ENCODE assay signal across 9 cellular contexts in genomic region chr2:37829202-37829601, GRCh38.
DNase-seq lines count a peak whose midpoint lies in the region; ATAC-seq and TF ChIP-seq lines count a peak whose summit lies in the region.
"Had no signal": no experiment of that assay in that cellular context is flagged by ENCODE, and none has a peak within 500 bp of the region (broad histone marks: within the 10 kb centered on the region; RNA-seq: fewer than 3 reads in every experiment).

No MANE protein-coding gene starts in this region.

- POLR2A ChIA-PET in MCF 10A (lab: Yijun Ruan, JAX): no interaction called here
- POLR2A ChIA-PET in activated CD8-positive, alpha-beta T cell treated with anti-CD3 and anti-CD28 coated beads for 36 hours (lab: Charles Lee): no interaction called here

- CTCF ChIA-PET in MCF 10A (lab: Yijun Ruan, JAX): interaction anchor here (0.6 to 8.4 kb wide), 6 partner anchors 15 to 413 kb away, joined by 3 to 135 read pairs (median 3); no protein-coding TSS in a partner anchor
- CTCF ChIA-PET in activated CD8-positive, alpha-beta T cell treated with anti-CD3 and anti-CD28 coated beads for 36 hours (lab: Charles Lee): interaction anchor here (1.2 to 14.0 kb wide), 3 partner anchors 48 to 434 kb away, joined by 4 to 184 read pairs (median 46); no protein-coding TSS in a partner anchor

- no TSS peak for BruUV-seq in MCF 10A (replicated peaks; lab: Mats Ljungman, UMichigan)

- H3K27ac Mint-ChIP-seq in MCF 10A (ENCODE audit: low read depth, unreplicated experiment): no peak overlapping the region
- peak overlapping the region; percentile 61 for H3K27ac Mint-ChIP-seq in activated T-helper 17 cell treated with anti-CD3 and anti-CD28 coated beads, Interleukin-2, amount 50 U/mL, for 72 hours
- no peak overlapping the region for H3K27ac Mint-ChIP-seq in activated CD8-positive, alpha-beta T cell treated with anti-CD3 and anti-CD28 coated beads for 36 hours

- H3K36me3 Mint-ChIP-seq in MCF 10A (ENCODE audit: insufficient read depth, unreplicated experiment): no peaks in the 10 kb centered on the region
- H3K36me3 Mint-ChIP-seq in activated T-helper 17 cell treated with anti-CD3 and anti-CD28 coated beads, Interleukin-2, amount 50 U/mL, for 72 hours (ENCODE audit: low read depth): no peaks in the 10 kb centered on the region
- no peaks in the 10 kb centered on the region for H3K36me3 Mint-ChIP-seq in activated CD8-positive, alpha-beta T cell treated with anti-CD3 and anti-CD28 coated beads for 36 hours (ENCODE audit: low read depth)

- H3K9me3 ChIP-seq in breast epithelium: no peaks in the 10 kb centered on the region
- H3K9me3 ChIP-seq in aorta (ENCODE audit: control insufficient read depth, low read length): no peaks in the 10 kb centered on the region

- H3K27me3 ChIP-seq in breast epithelium (no peaks in the 10 kb centered on the region), aorta (ENCODE audit: control insufficient read depth in 1 of 2, insufficient read depth in 2 of 2, low read length in 1 of 2) (no peaks in the 10 kb centered on the region)

- ATAC-seq in activated T-helper 17 cell treated with anti-CD3 and anti-CD28 coated beads, Interleukin-2, amount 50 U/mL, for 72 hours (replicated peaks): peak; percentile 13
- ATAC-seq in aorta (ENCODE audit: low FRiP score) (peak; percentile 30), HG03095 (IDR thresholded peaks at IDR 0.05; ENCODE audit: unreplicated experiment) (no peak)
- ATAC-seq in activated CD8-positive, alpha-beta T cell treated with anti-CD3 and anti-CD28 coated beads for 36 hours: no peak

- H3K4me1 Mint-ChIP-seq in MCF 10A (ENCODE audit: insufficient read depth, unreplicated experiment): peaks cover 5% of the 10 kb centered on the region
- H3K4me1 Mint-ChIP-seq in activated T-helper 17 cell treated with anti-CD3 and anti-CD28 coated beads, Interleukin-2, amount 50 U/mL, for 72 hours: peaks cover 7% of the 10 kb centered on the region
- peaks cover 15% of the 10 kb centered on the region for H3K4me1 Mint-ChIP-seq in activated CD8-positive, alpha-beta T cell treated with anti-CD3 and anti-CD28 coated beads for 36 hours (ENCODE audit: low read depth)

- no peak overlapping the region for H3K4me3 Mint-ChIP-seq in MCF 10A (ENCODE audit: unreplicated experiment)
- H3K4me3 Mint-ChIP-seq in activated T-helper 17 cell treated with anti-CD3 and anti-CD28 coated beads, Interleukin-2, amount 50 U/mL, for 72 hours: no peak overlapping the region
- no peak overlapping the region for H3K4me3 Mint-ChIP-seq in activated CD8-positive, alpha-beta T cell treated with anti-CD3 and anti-CD28 coated beads for 36 hours
- H3K4me3 Mint-ChIP-seq: central memory CD8-positive, alpha-beta T cell had no signal

- no peak overlapping the region for H3K4me3 ChIP-seq in breast epithelium
- no peak overlapping the region for H3K4me3 ChIP-seq in aorta (ENCODE audit: low read length in 2 of 2)

- H3K27me3 Mint-ChIP-seq in MCF 10A (ENCODE audit: insufficient read depth, unreplicated experiment): no peaks in the 10 kb centered on the region
- H3K27me3 Mint-ChIP-seq in activated T-helper 17 cell treated with anti-CD3 and anti-CD28 coated beads, Interleukin-2, amount 50 U/mL, for 72 hours: no peaks in the 10 kb centered on the region
- H3K27me3 Mint-ChIP-seq in activated CD8-positive, alpha-beta T cell treated with anti-CD3 and anti-CD28 coated beads for 36 hours: no peaks in the 10 kb centered on the region
- H3K27me3 Mint-ChIP-seq: central memory CD8-positive, alpha-beta T cell had no signal

- intact Hi-C loops in MCF 10A (cut with micrococcal nuclease): no loop called here
- intact Hi-C loops in breast epithelium (cut with DNase I; ENCODE audit: low total_unique reads): no loop called here
- intact Hi-C loops in aorta (cut with DNase I): loop anchor here in 1 of 2 donors (5.0 kb wide), 1 partner anchor 157 kb away; the partner anchor contains the start of gene CDC42EP3
- intact Hi-C loops in activated CD8-positive, alpha-beta T cell treated with anti-CD3 and anti-CD28 coated beads for 36 hours (cut with micrococcal nuclease): no loop called here

- 39 to 54% methylated on average over 3 of the region's 3 CpGs for WGBS in aorta, 2 donors

- TF ChIP-seq CTCF in MCF 10A (IDR thresholded peaks at IDR 0.05; ENCODE audit: unreplicated experiment) (no peak), breast epithelium (IDR thresholded peaks at IDR 0.05) (no peak)
- no peak for TF ChIP-seq CTCF in activated CD8-positive, alpha-beta T cell treated with anti-CD3 and anti-CD28 coated beads for 36 hours (IDR thresholded peaks at IDR 0.05)

- DNase-seq in MCF 10A (ENCODE audit: unreplicated experiment) (peak; percentile 52), breast epithelium (ENCODE audit: low spot score in 2 of 2) (no peak), hepatic stellate cell (ENCODE audit: low spot score) (peak; percentile 71), aorta (peak in 1 of 2 donors; percentile 72), NCI-H748 (lab: John Stamatoyannopoulos, UW; ENCODE audit: unreplicated experiment) (no peak)
- DNase-seq in activated CD8-positive, alpha-beta T cell treated with anti-CD3 and anti-CD28 coated beads for 36 hours: no peak

- no peaks in the 10 kb centered on the region for H3K9me3 Mint-ChIP-seq in MCF 10A (ENCODE audit: unreplicated experiment)
- no peaks in the 10 kb centered on the region for H3K9me3 Mint-ChIP-seq in activated T-helper 17 cell treated with anti-CD3 and anti-CD28 coated beads, Interleukin-2, amount 50 U/mL, for 72 hours
- H3K9me3 Mint-ChIP-seq in activated CD8-positive, alpha-beta T cell treated with anti-CD3 and anti-CD28 coated beads for 36 hours: no peaks in the 10 kb centered on the region
- H3K9me3 Mint-ChIP-seq: central memory CD8-positive, alpha-beta T cell had no signal

- no peaks in the 10 kb centered on the region for H3K36me3 ChIP-seq in breast epithelium
- no peaks in the 10 kb centered on the region for H3K36me3 ChIP-seq in aorta (ENCODE audit: control insufficient read depth in 1 of 2, insufficient read depth in 2 of 2, low read length in 1 of 2)

- H3K4me1 ChIP-seq in breast epithelium (no peaks in the 10 kb centered on the region), aorta (ENCODE audit: control insufficient read depth in 1 of 2, insufficient read depth in 2 of 2, low read length in 2 of 2) (peaks cover 1 to 5% of the 10 kb centered on the region in 2 donors)

- H3K27ac ChIP-seq in breast epithelium (peak overlapping the region in 1 of 2 donors; percentile 61), aorta (ENCODE audit: low read depth in 1 of 2, low read length in 2 of 2) (peak overlapping the region in 1 of 2 donors; percentile 51)

- TF ChIP-seq POLR2A in breast epithelium (IDR thresholded peaks at IDR 0.05): no peak

Comparison
In these comparisons a context has a peak if more than half of its experiments do, and no peak if none do; other contexts are left out.
1. DNase-seq: peak in MCF 10A (single experiment) and hepatic stellate cell (single experiment); none in breast epithelium (0 of 2), activated CD8-positive, alpha-beta T cell treated with anti-CD3 and anti-CD28 coated beads for 36 hours (single experiment) and NCI-H748 (single experiment).
2. ATAC-seq: peak in activated T-helper 17 cell treated with anti-CD3 and anti-CD28 coated beads, Interleukin-2, amount 50 U/mL, for 72 hours (single experiment) and aorta (single experiment); none in HG03095 (single experiment) and activated CD8-positive, alpha-beta T cell treated with anti-CD3 and anti-CD28 coated beads for 36 hours (single experiment).